1 cellular context compared by ENCODE assay signal in the genomic region with DNA sequence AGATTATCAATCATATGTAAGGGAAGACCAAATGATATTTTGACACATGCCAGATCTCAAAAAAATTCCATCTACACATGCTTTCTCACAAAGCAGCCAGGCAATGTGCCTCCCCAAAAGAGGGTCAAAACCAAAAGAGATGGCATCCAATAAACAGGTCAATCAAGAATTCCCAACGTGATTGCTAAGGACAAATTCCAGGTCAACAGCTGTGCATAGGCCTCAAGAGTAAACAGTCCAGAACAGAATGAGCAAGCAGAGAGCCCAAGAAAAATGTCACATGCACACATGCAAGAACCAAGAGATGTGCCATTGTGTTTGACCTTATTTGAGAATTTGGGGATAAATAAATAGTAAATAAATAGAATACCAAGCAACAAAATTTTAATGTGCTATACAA.
TF ChIP-seq lines count a peak whose summit lies in the region.

No MANE protein-coding gene starts in this region.

TF ChIP-seq in HepG2, 621 proteins besides CTCF, POLR2A, EP300 and RAD21 (continued from another document and continues in another):
- TF ChIP-seq, protein P1, sequence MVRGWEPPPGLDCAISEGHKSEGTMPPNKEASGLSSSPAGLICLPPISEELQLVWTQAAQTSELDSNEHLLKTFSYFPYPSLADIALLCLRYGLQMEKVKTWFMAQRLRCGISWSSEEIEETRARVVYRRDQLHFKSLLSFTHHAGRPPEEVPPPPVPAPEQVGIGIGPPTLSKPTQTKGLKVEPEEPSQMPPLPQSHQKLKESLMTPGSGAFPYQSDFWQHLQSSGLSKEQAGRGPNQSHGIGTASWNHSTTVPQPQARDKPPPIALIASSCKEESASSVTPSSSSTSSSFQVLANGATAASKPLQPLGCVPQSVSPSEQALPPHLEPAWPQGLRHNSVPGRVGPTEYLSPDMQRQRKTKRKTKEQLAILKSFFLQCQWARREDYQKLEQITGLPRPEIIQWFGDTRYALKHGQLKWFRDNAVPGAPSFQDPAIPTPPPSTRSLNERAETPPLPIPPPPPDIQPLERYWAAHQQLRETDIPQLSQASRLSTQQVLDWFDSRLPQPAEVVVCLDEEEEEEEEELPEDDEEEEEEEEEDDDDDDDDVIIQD (CRISPR knock-in tag; IDR thresholded peaks at IDR 0.05; ENCODE audit: low read depth), result peak; percentile 70; the same call in 1 of the 2 replicates
- TF ChIP-seq ZNF782 (CRISPR knock-in tag; IDR thresholded peaks at IDR 0.05; ENCODE audit: borderline replicate concordance) (no peak), ZBTB46 (CRISPR knock-in tag; IDR thresholded peaks at IDR 0.05; ENCODE audit: borderline replicate concordance) (no peak), BHLHE40 (IDR thresholded peaks at IDR 0.05; ENCODE audit: low read length) (no peak), ZNF737 (CRISPR knock-in tag; IDR thresholded peaks at IDR 0.05; ENCODE audit: borderline replicate concordance) (no peak), HDAC2 (CRISPR knock-in tag; IDR thresholded peaks at IDR 0.05) (peak; percentile 42; the same call in 1 of the 2 replicates), HNF4G (IDR thresholded peaks at IDR 0.05; ENCODE audit: borderline replicate concordance, low read depth, low read length) (peak; percentile 50; the same call in 1 of the 2 replicates), HNF4G (CRISPR knock-in tag; IDR thresholded peaks at IDR 0.05; ENCODE audit: borderline replicate concordance, low read depth) (no peak; the same call in 1 of the 2 replicates), MTA3 (CRISPR knock-in tag; IDR thresholded peaks at IDR 0.05) (no peak), ZNF644 (CRISPR knock-in tag; IDR thresholded peaks at IDR 0.05; ENCODE audit: low read depth) (peak; percentile 87), LCORL (IDR thresholded peaks at IDR 0.05) (no peak), LCORL (CRISPR knock-in tag; IDR thresholded peaks at IDR 0.05) (peak; percentile 46; the same call in 1 of the 2 replicates), ZNF770 (CRISPR knock-in tag; IDR thresholded peaks at IDR 0.05) (no peak), IRF1 (CRISPR knock-in tag; IDR thresholded peaks at IDR 0.05; ENCODE audit: low read depth) (no peak), ZNF3 (CRISPR knock-in tag; IDR thresholded peaks at IDR 0.05) (no peak), AFF4 (CRISPR knock-in tag; IDR thresholded peaks at IDR 0.05) (no peak), CBX5 (CRISPR knock-in tag; IDR thresholded peaks at IDR 0.05; ENCODE audit: borderline replicate concordance) (no peak), ZNF792 (CRISPR knock-in tag; IDR thresholded peaks at IDR 0.05) (no peak), SRSF1 (optimal IDR thresholded peaks at IDR 0.05; ENCODE audit: low read depth, low read length) (no peak), RXRB (CRISPR knock-in tag; IDR thresholded peaks at IDR 0.05; ENCODE audit: borderline replicate concordance) (peak; percentile 78), ZNF33A (CRISPR knock-in tag; IDR thresholded peaks at IDR 0.05; ENCODE audit: borderline replicate concordance) (no peak), HMGXB3 (CRISPR knock-in tag; IDR thresholded peaks at IDR 0.05; ENCODE audit: borderline replicate concordance) (no peak), MAFF (IDR thresholded peaks at IDR 0.05; ENCODE audit: low read depth, low read length) (no peak)
- TF ChIP-seq, protein P2, sequence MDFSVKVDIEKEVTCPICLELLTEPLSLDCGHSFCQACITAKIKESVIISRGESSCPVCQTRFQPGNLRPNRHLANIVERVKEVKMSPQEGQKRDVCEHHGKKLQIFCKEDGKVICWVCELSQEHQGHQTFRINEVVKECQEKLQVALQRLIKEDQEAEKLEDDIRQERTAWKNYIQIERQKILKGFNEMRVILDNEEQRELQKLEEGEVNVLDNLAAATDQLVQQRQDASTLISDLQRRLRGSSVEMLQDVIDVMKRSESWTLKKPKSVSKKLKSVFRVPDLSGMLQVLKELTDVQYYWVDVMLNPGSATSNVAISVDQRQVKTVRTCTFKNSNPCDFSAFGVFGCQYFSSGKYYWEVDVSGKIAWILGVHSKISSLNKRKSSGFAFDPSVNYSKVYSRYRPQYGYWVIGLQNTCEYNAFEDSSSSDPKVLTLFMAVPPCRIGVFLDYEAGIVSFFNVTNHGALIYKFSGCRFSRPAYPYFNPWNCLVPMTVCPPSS (IDR thresholded peaks at IDR 0.05), result no peak
- TF ChIP-seq, protein P3, sequence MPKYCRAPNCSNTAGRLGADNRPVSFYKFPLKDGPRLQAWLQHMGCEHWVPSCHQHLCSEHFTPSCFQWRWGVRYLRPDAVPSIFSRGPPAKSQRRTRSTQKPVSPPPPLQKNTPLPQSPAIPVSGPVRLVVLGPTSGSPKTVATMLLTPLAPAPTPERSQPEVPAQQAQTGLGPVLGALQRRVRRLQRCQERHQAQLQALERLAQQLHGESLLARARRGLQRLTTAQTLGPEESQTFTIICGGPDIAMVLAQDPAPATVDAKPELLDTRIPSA (CRISPR knock-in tag; IDR thresholded peaks at IDR 0.05; ENCODE audit: borderline replicate concordance), result no peak
- TF ChIP-seq, protein P4, sequence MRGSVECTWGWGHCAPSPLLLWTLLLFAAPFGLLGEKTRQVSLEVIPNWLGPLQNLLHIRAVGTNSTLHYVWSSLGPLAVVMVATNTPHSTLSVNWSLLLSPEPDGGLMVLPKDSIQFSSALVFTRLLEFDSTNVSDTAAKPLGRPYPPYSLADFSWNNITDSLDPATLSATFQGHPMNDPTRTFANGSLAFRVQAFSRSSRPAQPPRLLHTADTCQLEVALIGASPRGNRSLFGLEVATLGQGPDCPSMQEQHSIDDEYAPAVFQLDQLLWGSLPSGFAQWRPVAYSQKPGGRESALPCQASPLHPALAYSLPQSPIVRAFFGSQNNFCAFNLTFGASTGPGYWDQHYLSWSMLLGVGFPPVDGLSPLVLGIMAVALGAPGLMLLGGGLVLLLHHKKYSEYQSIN (CRISPR knock-in tag; IDR thresholded peaks at IDR 0.05; ENCODE audit: borderline replicate concordance), result no peak
- TF ChIP-seq, protein P5, sequence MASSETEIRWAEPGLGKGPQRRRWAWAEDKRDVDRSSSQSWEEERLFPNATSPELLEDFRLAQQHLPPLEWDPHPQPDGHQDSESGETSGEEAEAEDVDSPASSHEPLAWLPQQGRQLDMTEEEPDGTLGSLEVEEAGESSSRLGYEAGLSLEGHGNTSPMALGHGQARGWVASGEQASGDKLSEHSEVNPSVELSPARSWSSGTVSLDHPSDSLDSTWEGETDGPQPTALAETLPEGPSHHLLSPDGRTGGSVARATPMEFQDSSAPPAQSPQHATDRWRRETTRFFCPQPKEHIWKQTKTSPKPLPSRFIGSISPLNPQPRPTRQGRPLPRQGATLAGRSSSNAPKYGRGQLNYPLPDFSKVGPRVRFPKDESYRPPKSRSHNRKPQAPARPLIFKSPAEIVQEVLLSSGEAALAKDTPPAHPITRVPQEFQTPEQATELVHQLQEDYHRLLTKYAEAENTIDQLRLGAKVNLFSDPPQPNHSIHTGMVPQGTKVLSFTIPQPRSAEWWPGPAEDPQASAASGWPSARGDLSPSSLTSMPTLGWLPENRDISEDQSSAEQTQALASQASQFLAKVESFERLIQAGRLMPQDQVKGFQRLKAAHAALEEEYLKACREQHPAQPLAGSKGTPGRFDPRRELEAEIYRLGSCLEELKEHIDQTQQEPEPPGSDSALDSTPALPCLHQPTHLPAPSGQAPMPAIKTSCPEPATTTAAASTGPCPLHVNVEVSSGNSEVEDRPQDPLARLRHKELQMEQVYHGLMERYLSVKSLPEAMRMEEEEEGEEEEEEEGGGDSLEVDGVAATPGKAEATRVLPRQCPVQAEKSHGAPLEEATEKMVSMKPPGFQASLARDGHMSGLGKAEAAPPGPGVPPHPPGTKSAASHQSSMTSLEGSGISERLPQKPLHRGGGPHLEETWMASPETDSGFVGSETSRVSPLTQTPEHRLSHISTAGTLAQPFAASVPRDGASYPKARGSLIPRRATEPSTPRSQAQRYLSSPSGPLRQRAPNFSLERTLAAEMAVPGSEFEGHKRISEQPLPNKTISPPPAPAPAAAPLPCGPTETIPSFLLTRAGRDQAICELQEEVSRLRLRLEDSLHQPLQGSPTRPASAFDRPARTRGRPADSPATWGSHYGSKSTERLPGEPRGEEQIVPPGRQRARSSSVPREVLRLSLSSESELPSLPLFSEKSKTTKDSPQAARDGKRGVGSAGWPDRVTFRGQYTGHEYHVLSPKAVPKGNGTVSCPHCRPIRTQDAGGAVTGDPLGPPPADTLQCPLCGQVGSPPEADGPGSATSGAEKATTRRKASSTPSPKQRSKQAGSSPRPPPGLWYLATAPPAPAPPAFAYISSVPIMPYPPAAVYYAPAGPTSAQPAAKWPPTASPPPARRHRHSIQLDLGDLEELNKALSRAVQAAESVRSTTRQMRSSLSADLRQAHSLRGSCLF (CRISPR knock-in tag; IDR thresholded peaks at IDR 0.05; ENCODE audit: borderline replicate concordance), result no peak
